ENCODE assay signal across 23 cellular contexts in the genomic region with DNA sequence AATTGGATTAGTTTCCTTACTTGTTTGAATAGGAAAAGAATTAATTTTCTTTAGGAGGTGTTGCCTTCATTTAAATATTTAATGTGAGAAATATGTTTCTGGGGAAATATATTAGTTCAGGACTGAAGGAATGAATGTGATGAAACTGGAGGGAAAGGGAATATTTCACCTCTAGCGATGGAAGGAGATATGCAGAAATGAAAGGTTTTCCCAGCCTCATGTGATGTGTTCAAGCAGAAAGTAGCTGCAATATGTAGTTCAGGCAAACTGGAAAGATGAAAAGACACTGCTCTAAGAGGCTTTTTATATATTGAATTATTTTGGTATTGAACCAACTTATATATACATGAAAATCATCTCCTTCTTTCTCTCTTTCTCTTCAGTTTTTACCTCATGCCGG. TPM values are rescaled to one million over a fixed set of nuclear protein-coding genes. Genes with fewer than 3 reads are reported as not detected.
"Had no signal": no experiment of that assay in that cellular context is flagged by ENCODE, and none has a peak within 500 bp of the region (broad histone marks: within the 10 kb centered on the region; RNA-seq: fewer than 3 reads in every experiment).

No MANE protein-coding gene starts in this region.

- H3K27ac ChIP-seq: brain microvascular endothelial cell, esophagus muscularis mucosa, neural progenitor cell, testis, uterus had no signal

- DNase-seq: activated B cell treated with CpG ODN at 0.5 μM for 24 hours; activated CD4-positive, alpha-beta T cell treated with anti-CD3 and anti-CD28 coated beads for 36 hours; activated CD4-positive, alpha-beta T cell treated with anti-CD3 and anti-CD28 coated beads, Interleukin-2, amount 50 U/mL, for 4 hours; activated gamma-delta T cell treated with Interleukin-2 at 50 U/mL for 16 hours; activated T-cell treated with anti-CD3 and anti-CD28 coated beads, Interleukin-2, amount 50 U/mL, for 72 hours; brain microvascular endothelial cell; effector memory CD8-positive, alpha-beta T cell; left colon; mesenchymal stem cell; mucosa of descending colon; stimulated activated CD4-positive, alpha-beta T cell treated with anti-CD3 and anti-CD28 coated beads, Interleukin-2, amount 100 ng/mL, for 48 hours; stimulated activated CD8-positive, alpha-beta memory T cell treated with anti-CD3 and anti-CD28 coated beads, Interleukin-4, amount 100 ng/mL, for 48 hours; stimulated activated naive B cell treated with anti-CD40 and anti-IgM and Interleukin-4, amounts not matched to agents 10 μg/mL and 1 μg/mL and 100 μg/mL, for 72 hours; T1000; testis; trophoblast cell; uterus had no signal

- H2AFZ ChIP-seq: neural progenitor cell had no signal

- ATAC-seq: activated CD4-positive, alpha-beta T cell treated with anti-CD3 and anti-CD28 coated beads for 36 hours; activated T-cell treated with anti-CD3 and anti-CD28 coated beads, Interleukin-2, amount 50 U/mL, for 72 hours; effector memory CD8-positive, alpha-beta T cell; left colon; mucosa of descending colon; stimulated activated naive B cell treated with anti-CD40 and anti-IgM and Interleukin-4, amounts not matched to agents 10 μg/mL and 1 μg/mL and 100 μg/mL, for 72 hours had no signal

- H3K27me3 ChIP-seq: testis had no signal

- H3K4me3 ChIP-seq: esophagus muscularis mucosa, mucosa of descending colon, neural progenitor cell, testis, uterus had no signal

- H3K36me3 ChIP-seq: brain microvascular endothelial cell, esophagus muscularis mucosa, neural progenitor cell, uterus had no signal

- H3K9me3 ChIP-seq: esophagus muscularis mucosa, mucosa of descending colon, testis, uterus had no signal

- H3K9ac ChIP-seq: neural progenitor cell had no signal

RNA-seq across cellular contexts. Expression of a gene that starts 3.4 kb away (rescaled TPM):
- total RNA-seq: activated B cell treated with CpG ODN at 0.5 μM for 24 hours; activated CD4-positive, alpha-beta T cell treated with anti-CD3 and anti-CD28 coated beads for 36 hours; activated T-cell treated with anti-CD3 and anti-CD28 coated beads, Interleukin-2, amount 50 U/mL, for 72 hours; dermis microvascular lymphatic vessel endothelial cell; left colon; lower leg skin; omental fat pad had no signal
- polyA plus RNA-seq: keratinocyte had no signal
